In genomic region chr12:131845121-131845520, GRCh38 we compare ENCODE assay signal across 1 cellular context.
TF ChIP-seq lines count a peak whose summit lies in the region.

No MANE protein-coding gene starts in this region.

TF ChIP-seq in H1, 55 proteins besides CTCF, POLR2A, EP300 and RAD21 (continued from another document):
- TF ChIP-seq CHD7 (IDR thresholded peaks at IDR 0.05; ENCODE audit: insufficient replicate concordance, low read length): no peak
TF ChIP-seq in H1: peak in this region for 0.
